Comparison of ENCODE assay signal across 16 cellular contexts in the genomic region with DNA sequence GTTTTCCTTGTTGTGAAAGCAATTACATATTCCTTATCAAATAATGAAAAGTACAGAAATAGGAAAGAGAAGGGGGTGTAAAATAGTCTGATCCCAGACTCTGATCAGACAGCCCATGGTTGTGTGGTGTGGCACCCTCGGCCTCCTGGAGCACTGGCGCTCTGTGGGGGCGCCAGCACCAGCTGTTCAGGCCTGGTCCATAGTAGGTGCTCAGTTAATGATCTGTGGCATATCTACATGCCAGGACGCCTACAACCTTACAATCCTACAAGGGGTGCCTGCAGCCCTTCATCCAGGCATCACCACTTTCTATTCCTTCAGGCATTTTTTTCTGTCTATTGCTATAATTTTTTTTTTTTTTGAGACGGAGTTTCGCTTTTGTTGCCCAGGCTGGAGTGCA.
"Had no signal": no experiment of that assay in that cellular context is flagged by ENCODE, and none has a peak within 500 bp of the region (broad histone marks: within the 10 kb centered on the region; RNA-seq: fewer than 3 reads in every experiment).

No MANE protein-coding gene starts in this region.

- DNase-seq: activated CD4-positive, alpha-beta T cell treated with anti-CD3 and anti-CD28 coated beads, Interleukin-2, amount 10 ng/mL, durations not matched to agents 24 days and 14 days; activated CD4-positive, CD25-positive, alpha-beta regulatory T cell; activated CD8-positive, alpha-beta memory T cell treated with anti-CD3 and anti-CD28 coated beads, Interleukin-2, amount 50 U/mL, for 48 hours; activated CD8-positive, alpha-beta T cell treated with anti-CD3 and anti-CD28 coated beads, Interleukin-2, amount 10 ng/mL, durations not matched to agents 7 days and 5 days; activated gamma-delta T cell treated with Interleukin-2 at 50 U/mL for 16 hours; amniotic stem cell; cortex of kidney; effector CD4-positive, alpha-beta T cell; retina; stimulated activated CD4-positive, alpha-beta T cell treated with anti-CD3 and anti-CD28 coated beads, Interleukin-4, amount 100 ng/mL, for 4 hours; stimulated activated CD8-positive, alpha-beta memory T cell treated with anti-CD3 and anti-CD28 coated beads, Interleukin-4, amount 100 ng/mL, for 48 hours; stimulated activated naive CD4-positive, alpha-beta T cell treated with Interleukin-2 at 50 U/mL for 16 hours had no signal

- H3K4me3 ChIP-seq: lower lobe of right lung, skin epidermis had no signal

- H3K27me3 ChIP-seq: foreskin keratinocyte had no signal

- FAIRE-seq: TTC549 had no signal

- H3K9me3 ChIP-seq: lower lobe of right lung had no signal

- ATAC-seq: activated CD8-positive, alpha-beta T cell treated with anti-CD3 and anti-CD28 coated beads, Interleukin-2, amount 10 ng/mL, durations not matched to agents 7 days and 5 days had no signal

- H3K27ac ChIP-seq: foreskin keratinocyte, lower lobe of right lung had no signal

- H3K4me1 ChIP-seq: foreskin keratinocyte, lower lobe of right lung had no signal
